ENCODE assay signal across 11 cellular contexts in genomic region chr7:20270867-20271266, GRCh38. TPM values are rescaled to one million over a fixed set of nuclear protein-coding genes. Genes with fewer than 3 reads are reported as not detected.
DNase-seq lines count a peak whose midpoint lies in the region; ATAC-seq and TF ChIP-seq lines count a peak whose summit lies in the region.
"Had no signal": no experiment of that assay in that cellular context is flagged by ENCODE, and none has a peak within 500 bp of the region (broad histone marks: within the 10 kb centered on the region; RNA-seq: fewer than 3 reads in every experiment).

No MANE protein-coding gene starts in this region.

- intact Hi-C loops in transverse colon (cut with DNase I; ENCODE audit: low total_unique reads), result no loop called here

- no peaks in the 10 kb centered on the region for H3K27me3 ChIP-seq in transverse colon

- H3K4me3 ChIP-seq in GM12865 (ENCODE audit: low read depth, low read length) (peak overlapping the region; percentile 31), transverse colon (no peak overlapping the region)

- ATAC-seq in GM19395 (IDR thresholded peaks at IDR 0.05; ENCODE audit: unreplicated experiment), result peak; percentile 93
- ATAC-seq in HG02840 (IDR thresholded peaks at IDR 0.05; ENCODE audit: low FRiP score, unreplicated experiment), result peak; percentile 60
- ATAC-seq in HG03575 (IDR thresholded peaks at IDR 0.05; ENCODE audit: extremely low read depth, insufficient number of reproducible peaks, low FRiP score, unreplicated experiment), result peak; percentile 88
- ATAC-seq in HG03571 (IDR thresholded peaks at IDR 0.05; ENCODE audit: unreplicated experiment), result no peak
- ATAC-seq: naive thymus-derived CD4-positive, alpha-beta T cell had no signal

- no peak for TF ChIP-seq POLR2A in transverse colon (IDR thresholded peaks at IDR 0.05)

- no peaks in the 10 kb centered on the region for H3K9me3 ChIP-seq in transverse colon

- no peak overlapping the region for H3K27ac ChIP-seq in transverse colon

- TF ChIP-seq CTCF in GM12865 (IDR thresholded peaks at IDR 0.05; ENCODE audit: insufficient read depth, low read depth, low read length, missing control alignments) (no peak), transverse colon (IDR thresholded peaks at IDR 0.05) (no peak)

- no peaks in the 10 kb centered on the region for H3K4me1 ChIP-seq in transverse colon

- in situ Hi-C loops in transverse colon (cut with MboI; ENCODE audit: low pct_ligation_motif_present in 1 of 4, low pct_unique_long_range_greater_than_20kb in 1 of 4, low sequenced_read_pairs in 3 of 4), result no loop called here

- DNase-seq in GM12865 (ENCODE audit: low read depth) (peak; percentile 85), transverse colon (no peak), D341Med (ENCODE audit: low spot score) (no peak), RKO (ENCODE audit: low spot score) (no peak)
- DNase-seq: activated CD4-positive, alpha-beta T cell treated with anti-CD3 and anti-CD28 coated beads, Interleukin-2, amount 10 ng/mL, durations not matched to agents 7 days and 5 days; naive thymus-derived CD4-positive, alpha-beta T cell; NCI-H2171 had no signal

- WGBS in transverse colon (ENCODE audit: low coverage in 1 of 2), 2 donors, result 19 to 30% methylated on average over 2 of the region's 2 CpGs

- no peaks in the 10 kb centered on the region for H3K36me3 ChIP-seq in transverse colon

- TF ChIP-seq EP300 in transverse colon (IDR thresholded peaks at IDR 0.05; ENCODE audit: low read depth), result no peak

RNA-seq across cellular contexts. Expression of gene MACC1, which starts 53.7 kb away (rescaled TPM):
- 1 to 10 TPM; 5.2 to 9.8 (median 7.2) TPM for total RNA-seq in transverse colon

RNA-seq across cellular contexts. Expression of gene ITGB8, which starts 59.8 kb away (rescaled TPM):
- total RNA-seq in transverse colon, result 10 to 100 TPM in 1 of 4 donors, 1 to 10 TPM in 3; 3.0 to 14.0 (median 8.6) TPM
- total RNA-seq: activated CD4-positive, alpha-beta T cell treated with anti-CD3 and anti-CD28 coated beads, Interleukin-2, amount 10 ng/mL, durations not matched to agents 7 days and 5 days had no signal
